ENCODE assay signal across 1 cellular context in the genomic region with DNA sequence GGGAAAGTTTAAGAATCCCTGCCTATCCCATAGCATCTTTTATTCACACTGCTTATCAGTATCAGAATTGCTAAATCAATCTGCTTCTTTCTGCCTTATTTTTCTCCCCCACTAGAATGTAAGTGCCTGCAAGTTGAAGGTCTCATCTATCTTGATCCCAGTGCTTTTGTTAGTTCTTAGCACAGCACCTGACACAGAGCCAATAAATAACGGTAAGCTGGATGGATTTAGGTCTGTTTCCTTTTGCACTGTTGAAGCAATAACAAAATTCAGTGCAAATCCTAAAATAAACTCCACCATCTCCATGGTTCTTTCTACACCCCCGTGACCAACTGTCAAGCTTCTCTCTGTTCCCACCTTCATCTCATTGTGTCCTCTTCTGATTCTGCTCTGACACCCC.
TF ChIP-seq lines count a peak whose summit lies in the region.

No MANE protein-coding gene starts in this region.

TF ChIP-seq in IMR-90, 13 proteins besides CTCF, POLR2A, EP300 and RAD21 (continued from another document):
- TF ChIP-seq, protein P1, sequence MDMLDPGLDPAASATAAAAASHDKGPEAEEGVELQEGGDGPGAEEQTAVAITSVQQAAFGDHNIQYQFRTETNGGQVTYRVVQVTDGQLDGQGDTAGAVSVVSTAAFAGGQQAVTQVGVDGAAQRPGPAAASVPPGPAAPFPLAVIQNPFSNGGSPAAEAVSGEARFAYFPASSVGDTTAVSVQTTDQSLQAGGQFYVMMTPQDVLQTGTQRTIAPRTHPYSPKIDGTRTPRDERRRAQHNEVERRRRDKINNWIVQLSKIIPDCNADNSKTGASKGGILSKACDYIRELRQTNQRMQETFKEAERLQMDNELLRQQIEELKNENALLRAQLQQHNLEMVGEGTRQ (IDR thresholded peaks at IDR 0.05; ENCODE audit: low read depth, low read length), result no peak
- no peak for TF ChIP-seq CHD1 (IDR thresholded peaks at IDR 0.05; ENCODE audit: low read depth, low read length)
- TF ChIP-seq CEBPB (IDR thresholded peaks at IDR 0.05; ENCODE audit: low read depth, low read length), result no peak
- TF ChIP-seq RCOR1 (IDR thresholded peaks at IDR 0.05; ENCODE audit: insufficient replicate concordance, low read length), result no peak
- no peak for TF ChIP-seq FOS (IDR thresholded peaks at IDR 0.05; ENCODE audit: low read depth, low read length)
- TF ChIP-seq RFX5 (IDR thresholded peaks at IDR 0.05; ENCODE audit: low read depth, low read length), result no peak
- no peak for TF ChIP-seq MXI1 (IDR thresholded peaks at IDR 0.05; ENCODE audit: borderline replicate concordance, low read depth, low read length)
- TF ChIP-seq BHLHE40 (IDR thresholded peaks at IDR 0.05; ENCODE audit: low read depth, low read length), result no peak
